ENCODE assay signal across 24 cellular contexts in genomic region chr3:140453750-140454149, GRCh38.
"Had no signal": no experiment of that assay in that cellular context is flagged by ENCODE, and none has a peak within 500 bp of the region (broad histone marks: within the 10 kb centered on the region; RNA-seq: fewer than 3 reads in every experiment).

No MANE protein-coding gene starts in this region.

- H3K4me1 ChIP-seq: esophagus squamous epithelium, gastrocnemius medialis, left lung, lower lobe of right lung had no signal

- H3K9me3 Mint-ChIP-seq: endodermal cell, mesothelial cell of epicardium had no signal

- H2AFZ ChIP-seq: hepatocyte had no signal

- H3K4me3 ChIP-seq: coronary artery, dorsolateral prefrontal cortex, esophagus squamous epithelium, gastrocnemius medialis, hepatocyte, left lung, lower lobe of right lung, mucosa of descending colon had no signal

- H3K4me1 Mint-ChIP-seq: mesothelial cell of epicardium had no signal

- ATAC-seq: esophagus mucosa, gastrocnemius medialis, left cardiac atrium, left lung, left ventricle myocardium superior, lower lobe of right lung, mucosa of descending colon had no signal

- H3K4me2 ChIP-seq: hepatocyte had no signal

- H3K36me3 ChIP-seq: esophagus squamous epithelium, gastrocnemius medialis, left lung, lower lobe of right lung had no signal

- H3K27me3 ChIP-seq: dorsolateral prefrontal cortex, esophagus squamous epithelium, gastrocnemius medialis, hepatocyte, left lung had no signal

- H3K4me3 Mint-ChIP-seq: endodermal cell, mesothelial cell of epicardium had no signal

- DNase-seq: dermis blood vessel endothelial cell; dorsolateral prefrontal cortex; effector CD4-positive, alpha-beta T cell; effector memory CD4-positive, alpha-beta T cell; endodermal cell; erythroblast; esophagus squamous epithelium; foreskin fibroblast; foreskin melanocyte; gastrocnemius medialis; glutamatergic neuron; head of caudate nucleus; hypothalamus; left cardiac atrium; left lung; left ventricle myocardium superior; lower lobe of right lung; mesenchymal stem cell; mucosa of descending colon had no signal

- H3K36me3 Mint-ChIP-seq: mesothelial cell of epicardium had no signal

- H3K27ac Mint-ChIP-seq: endodermal cell, mesothelial cell of epicardium had no signal

- H3K27ac ChIP-seq: coronary artery, dorsolateral prefrontal cortex, epithelial cell of prostate, esophagus squamous epithelium, gastrocnemius medialis, hepatocyte, left lung, lower lobe of right lung had no signal

- H3K9me3 ChIP-seq: esophagus squamous epithelium, gastrocnemius medialis, left lung, lower lobe of right lung, mucosa of descending colon had no signal
